Comparison of ENCODE assay signal across 8 cellular contexts in genomic region chr15:50003786-50004334, GRCh38.
A peak's percentile ranks its signal among the peaks of the same experiment; 100 is the strongest.
DNase-seq lines count a peak whose midpoint lies in the region; ATAC-seq, FAIRE-seq and TF ChIP-seq lines count a peak whose summit lies in the region.

No MANE protein-coding gene starts in this region.

- H2AK5ac ChIP-seq in H1 (ENCODE audit: low read depth, low read length) = no peak overlapping the region
- H2AK5ac ChIP-seq in mesendoderm (ENCODE audit: low read length) = no peak overlapping the region

- peak overlapping the region; percentile 87 for H2AFZ ChIP-seq in H1 (ENCODE audit: low read length)

- peak overlapping the region; percentile 34 to 62 for H3K4me2 ChIP-seq in H1 (ENCODE audit: insufficient read depth in 1 of 2, low read depth in 2 of 2, low read length in 2 of 2)
- peak overlapping the region; percentile 1 for H3K4me2 ChIP-seq in mesendoderm (ENCODE audit: low read length)

- H4K20me1 ChIP-seq in H1 (replicated peaks in 1 of 2; ENCODE audit: control insufficient read depth in 1 of 2, insufficient read depth in 2 of 2, low read length in 2 of 2) = no peaks in the 10 kb centered on the region

- POLR2A ChIA-PET in activated CD4-positive, alpha-beta memory T cell treated with anti-CD3 and anti-CD28 coated beads for 36 hours (lab: Charles Lee) = no interaction called here
- POLR2A ChIA-PET in H1 (lab: Charles Lee; ENCODE audit: partially characterized antibody) = interaction anchor here (0.8 to 0.9 kb wide), 2 partner anchors 48 to 352 kb away, joined by 3 read pairs; partner anchors contain the start of gene GABPB1

- H3K23ac ChIP-seq in H1 (ENCODE audit: insufficient read length) (no peak overlapping the region), mesendoderm (ENCODE audit: low read length) (no peak overlapping the region)

- H4K5ac ChIP-seq in H1 (ENCODE audit: insufficient read length, low read depth, low read length) = no peak overlapping the region
- no peak overlapping the region for H4K5ac ChIP-seq in mesendoderm (ENCODE audit: low read length)

- H3K27me3 Mint-ChIP-seq in activated CD4-positive, alpha-beta memory T cell treated with anti-CD3 and anti-CD28 coated beads for 36 hours = peaks cover 2% of the 10 kb centered on the region

- intact Hi-C loops in activated CD4-positive, alpha-beta memory T cell treated with anti-CD3 and anti-CD28 coated beads for 36 hours (cut with micrococcal nuclease) = loop anchor here (10.0 kb wide), 1 partner anchor 1139 kb away; no protein-coding TSS in a partner anchor

- no peak overlapping the region for H3K9ac ChIP-seq in H1 (replicated peaks in 1 of 4; ENCODE audit: extremely low read depth in 1 of 4, low read depth in 3 of 4, low read length in 3 of 4)
- H3K9ac ChIP-seq in mesendoderm (ENCODE audit: low read length) = peak overlapping the region; percentile 6

- WGBS in H1 (ENCODE audit: extremely low coverage in 1 of 2, insufficient coverage in 1 of 2, insufficient read length in 1 of 2, insufficient replicate concordance in 2 of 2, low coverage in 1 of 2, low lambda C conversion rate in 2 of 2, missing lambda C conversion rate in 1 of 2), 2 experiments = 5% methylated on average over 13 of the region's 13 CpGs; no CpG with 5 or more reads in 1 of the 2 experiments
- WGBS in mesendoderm (ENCODE audit: extremely low coverage, insufficient coverage, low lambda C conversion rate) = no CpG with 5 or more reads among the region's 13 CpGs

- H3K36me3 ChIP-seq in H1 (ENCODE audit: control insufficient read depth in 2 of 4, insufficient read depth in 4 of 4, low read length in 3 of 4) (no peaks in the 10 kb centered on the region), mesendoderm (ENCODE audit: control insufficient read depth, insufficient read depth, low read length) (no peaks in the 10 kb centered on the region)

- H2BK120ac ChIP-seq in H1 (replicated peaks; ENCODE audit: low read depth, low read length) (no peak overlapping the region), mesendoderm (ENCODE audit: low read depth, low read length) (no peak overlapping the region)

- no peaks in the 10 kb centered on the region for H3K36me3 Mint-ChIP-seq in activated CD4-positive, alpha-beta memory T cell treated with anti-CD3 and anti-CD28 coated beads for 36 hours

- H3K18ac ChIP-seq in H1 (ENCODE audit: extremely low read depth, low read length) (peak overlapping the region; percentile 55; the same call in 1 of the 2 replicates), mesendoderm (ENCODE audit: low read length) (no peak overlapping the region)

- peak overlapping the region; percentile 99 for H2BK20ac ChIP-seq in H1 (ENCODE audit: low read length)

- peak overlapping the region; percentile 69 for H2BK12ac ChIP-seq in H1 (ENCODE audit: low read depth, low read length)

- ATAC-seq in GM19351 (IDR thresholded peaks at IDR 0.05; ENCODE audit: unreplicated experiment) (peak; percentile 100), HG03442 (IDR thresholded peaks at IDR 0.05; ENCODE audit: unreplicated experiment) (peak; percentile 100)

- H3K9me3 Mint-ChIP-seq in activated CD4-positive, alpha-beta memory T cell treated with anti-CD3 and anti-CD28 coated beads for 36 hours = no peaks in the 10 kb centered on the region

- TF ChIP-seq EP300 in H1 (IDR thresholded peaks at IDR 0.05; ENCODE audit: borderline replicate concordance in 1 of 2, low read depth in 2 of 2, low read length in 2 of 2) = no peak

- DNase-seq in C1 segment of cervical spinal cord (lab: John Stamatoyannopoulos, UW) (peak in 12 of 14 donors; percentile 23 to 85 (median 68)), NCI-H526 (lab: John Stamatoyannopoulos, UW) (peak; percentile 67 to 92), H1 (ENCODE audit: low read depth in 1 of 2, low spot score in 2 of 2) (peak; percentile 86 to 92), mesendoderm (peak; percentile 95)
- peak; percentile 77 for DNase-seq in activated CD4-positive, alpha-beta memory T cell treated with anti-CD3 and anti-CD28 coated beads for 36 hours
- DNase-seq in stimulated activated CD8-positive, alpha-beta memory T cell treated with anti-CD3 and anti-CD28 coated beads, Interleukin-2, amount 100 ng/mL, for 1 hour (ENCODE audit: low read depth in 2 of 2) = peak; percentile 28 to 36

- FAIRE-seq in H1 (lab: Jason Lieb, UNC) = peak; percentile 99

- peaks cover 0 to 4% (median 1%) of the 10 kb centered on the region in 4 experiments; a peak in 1 of 7 replicates for H3K4me1 ChIP-seq in H1 (replicated peaks in 1 of 4; ENCODE audit: control insufficient read depth in 3 of 4, insufficient read depth in 4 of 4, low read length in 3 of 4)
- H3K4me1 ChIP-seq in mesendoderm (ENCODE audit: control insufficient read depth, low read depth, low read length) = peaks cover 3% of the 10 kb centered on the region

- TF ChIP-seq RAD21 in H1 (IDR thresholded peaks at IDR 0.05 in 1 of 2, conservative IDR thresholded peaks at IDR 0.05 in 1 of 2; ENCODE audit: low read depth in 2 of 2, low read length in 2 of 2) = peak; percentile 87 to 89

- TF ChIP-seq POLR2A in H1 (IDR thresholded peaks at IDR 0.05; ENCODE audit: control extremely low read depth in 1 of 2, low read depth in 2 of 2, low read length in 2 of 2) = no peak

- no peak overlapping the region for H3K56ac ChIP-seq in H1 (replicated peaks; ENCODE audit: insufficient read length, low read depth, low read length)
- peak overlapping the region; percentile 49 for H3K56ac ChIP-seq in mesendoderm (ENCODE audit: low read length)

- H3K14ac ChIP-seq in H1 (ENCODE audit: insufficient read length) = no peak overlapping the region

- no peak overlapping the region for H3K27ac Mint-ChIP-seq in activated CD4-positive, alpha-beta memory T cell treated with anti-CD3 and anti-CD28 coated beads for 36 hours

- H3K4me1 Mint-ChIP-seq in activated CD4-positive, alpha-beta memory T cell treated with anti-CD3 and anti-CD28 coated beads for 36 hours (ENCODE audit: low read depth) = peaks cover 7% of the 10 kb centered on the region

- H2BK5ac ChIP-seq in H1 (ENCODE audit: low read depth, low read length) = peak overlapping the region; percentile 76
- H2BK5ac ChIP-seq in mesendoderm (ENCODE audit: low read length) = no peak overlapping the region

- H4K91ac ChIP-seq in H1 (replicated peaks; ENCODE audit: insufficient read length, low read length) = no peak overlapping the region

- H3K79me1 ChIP-seq in H1 (ENCODE audit: low read depth, low read length) = no peaks in the 10 kb centered on the region
- no peaks in the 10 kb centered on the region for H3K79me1 ChIP-seq in mesendoderm (ENCODE audit: low read length)

- H3K79me2 ChIP-seq in H1 (ENCODE audit: control insufficient read depth in 1 of 2, insufficient read depth in 2 of 2, low read length in 2 of 2) (no peaks in the 10 kb centered on the region), mesendoderm (ENCODE audit: control insufficient read depth, insufficient read depth, low read length) (no peaks in the 10 kb centered on the region)

- H3K4me3 Mint-ChIP-seq in activated CD4-positive, alpha-beta memory T cell treated with anti-CD3 and anti-CD28 coated beads for 36 hours = no peak overlapping the region

- no peaks in the 10 kb centered on the region; a peak in 1 of 7 replicates for H3K27me3 ChIP-seq in H1 (replicated peaks in 1 of 4; ENCODE audit: control insufficient read depth in 3 of 4, extremely low read depth in 1 of 4, insufficient read depth in 3 of 4, low read length in 3 of 4)
- no peaks in the 10 kb centered on the region for H3K27me3 ChIP-seq in mesendoderm (ENCODE audit: insufficient read depth, low read length, poor library complexity)

- H3K27ac ChIP-seq in H1 (ENCODE audit: low read depth, low read length) (no peak overlapping the region), mesendoderm (ENCODE audit: low read depth, low read length) (no peak overlapping the region)

- H3K4me3 ChIP-seq in H1 (ENCODE audit: extremely low read depth in 1 of 4, insufficient read depth in 2 of 4, low read depth in 3 of 4, low read length in 4 of 4) = peak overlapping the region in 1 of 4 experiments; percentile 41; a peak in 2 of 8 replicates
- no peak overlapping the region for H3K4me3 ChIP-seq in mesendoderm (ENCODE audit: low read length)

- H3K4ac ChIP-seq in H1 (replicated peaks; ENCODE audit: insufficient read length, low read depth, low read length) (no peak overlapping the region), mesendoderm (ENCODE audit: low read depth, low read length) (no peak overlapping the region)

- CTCF ChIA-PET in activated CD4-positive, alpha-beta memory T cell treated with anti-CD3 and anti-CD28 coated beads for 36 hours (lab: Charles Lee) = interaction anchor here (0.7 to 3.0 kb wide), 16 partner anchors 12 to 1028 kb away, joined by 3 to 19 read pairs (median 4); no protein-coding TSS in a partner anchor
- CTCF ChIA-PET in H1 (lab: Charles Lee; ENCODE audit: partially characterized antibody) = interaction anchor here (0.6 to 3.8 kb wide), 37 partner anchors 7 to 768 kb away, joined by 3 to 79 read pairs (median 4); partner anchors contain the start of gene FGF7

- H4K8ac ChIP-seq in H1 (ENCODE audit: extremely low read depth, insufficient read depth, low read length) (no peak overlapping the region), mesendoderm (ENCODE audit: low read depth, low read length) (no peak overlapping the region)

- H2BK15ac ChIP-seq in H1 (ENCODE audit: low read length) = no peak overlapping the region
- H2BK15ac ChIP-seq in mesendoderm (replicated peaks; ENCODE audit: low read depth) = no peak overlapping the region

- no peaks in the 10 kb centered on the region; the same call in 1 of the 2 replicates for H3K23me2 ChIP-seq in H1 (ENCODE audit: low read depth, low read length)

- H3K9me3 ChIP-seq in H1 (ENCODE audit: insufficient read depth in 2 of 2, low read depth in 1 of 2, low read length in 1 of 2) = no peaks in the 10 kb centered on the region

- TF ChIP-seq CTCF in H1 (IDR thresholded peaks at IDR 0.05; ENCODE audit: control extremely low read depth in 1 of 3, insufficient read depth in 1 of 3, low read depth in 1 of 3, low read length in 3 of 3) = peak; percentile 82 to 97 (median 95)

TF ChIP-seq in H1, 55 proteins besides CTCF, POLR2A, EP300 and RAD21 (continues in another document):
- TF ChIP-seq SIX5 (IDR thresholded peaks at IDR 0.05; ENCODE audit: low read depth, low read length) (no peak), POU5F1 (IDR thresholded peaks at IDR 0.05; ENCODE audit: low read depth, low read length) (peak; percentile 92), CEBPB (IDR thresholded peaks at IDR 0.05; ENCODE audit: low read depth, low read length) (no peak), SP1 (IDR thresholded peaks at IDR 0.05; ENCODE audit: low read depth, low read length) (no peak), ATF2 (IDR thresholded peaks at IDR 0.05; ENCODE audit: low read length) (no peak)

Comparison
In these comparisons a context has a peak if more than half of its experiments do, and no peak if none do; other contexts are left out.
1. DNase-seq: peak in every context shown above with its lines; median percentile 95 in mesendoderm; 89 in H1; 80 in NCI-H526; 77 in activated CD4-positive, alpha-beta memory T cell treated with anti-CD3 and anti-CD28 coated beads for 36 hours; 68 in C1 segment of cervical spinal cord; 32 in stimulated activated CD8-positive, alpha-beta memory T cell treated with anti-CD3 and anti-CD28 coated beads, Interleukin-2, amount 100 ng/mL, for 1 hour.